In genomic region chr6:34234667-34235604, GRCh38 we compare ENCODE assay signal across 8 cellular contexts. TPM values are rescaled to one million over a fixed set of nuclear protein-coding genes. Genes with fewer than 3 reads are reported as not detected.
A peak's percentile ranks its signal among the peaks of the same experiment; 100 is the strongest.
DNase-seq lines count a peak whose midpoint lies in the region; ATAC-seq and TF ChIP-seq lines count a peak whose summit lies in the region.

No MANE protein-coding gene starts in this region.

- BruUV-seq in MCF 10A (replicated peaks; lab: Mats Ljungman, UMichigan): no TSS peak
- BruUV-seq in mammary epithelial cell (replicated peaks; lab: Mats Ljungman, UMichigan): no TSS peak

- H3K9ac ChIP-seq in mammary epithelial cell (ENCODE audit: insufficient read depth, low read length): no peak overlapping the region
- H3K9ac ChIP-seq in mucosa of stomach (ENCODE audit: low read length): peak overlapping the region; percentile 95

- no peak overlapping the region for H3K4me3 Mint-ChIP-seq in MCF 10A (ENCODE audit: unreplicated experiment)

- H3K4me3 ChIP-seq in breast epithelium (peak overlapping the region; percentile 66 to 78 (median 73)), mammary epithelial cell (replicated peaks in 1 of 3; ENCODE audit: insufficient read depth in 1 of 3, low read depth in 2 of 3, low read length in 3 of 3) (no peak overlapping the region), mucosa of stomach (ENCODE audit: low read length) (no peak overlapping the region), upper lobe of left lung (peak overlapping the region in 3 of 4 donors; percentile 57 to 86 (median 75))

- TF ChIP-seq POLR2A in breast epithelium (IDR thresholded peaks at IDR 0.05) (no peak), upper lobe of left lung (IDR thresholded peaks at IDR 0.05) (no peak)

- H3K27me3 ChIP-seq in breast epithelium (no peaks in the 10 kb centered on the region), mammary epithelial cell (ENCODE audit: insufficient read depth, low read length) (no peaks in the 10 kb centered on the region), mucosa of stomach (ENCODE audit: control insufficient read depth, insufficient read depth, low read length) (no peaks in the 10 kb centered on the region), upper lobe of left lung (no peaks in the 10 kb centered on the region)

- peaks cover 16% of the 10 kb centered on the region for H3K4me1 Mint-ChIP-seq in MCF 10A (ENCODE audit: insufficient read depth, unreplicated experiment)

- in situ Hi-C loops in mammary epithelial cell (cut with MboI; ENCODE audit: low sequenced_read_pairs in 2 of 2): no loop called here

- dilution Hi-C loops in mammary epithelial cell (cut with HindIII; ENCODE audit: low sequenced_read_pairs): no loop called here

- H2AFZ ChIP-seq in mammary epithelial cell (ENCODE audit: low read depth, low read length): peak overlapping the region; percentile 27

- no peak for ATAC-seq in upper lobe of left lung (ENCODE audit: low FRiP score in 2 of 2)
- no peak for ATAC-seq in GM18519 (IDR thresholded peaks at IDR 0.05; ENCODE audit: low FRiP score, unreplicated experiment)

- no peaks in the 10 kb centered on the region for H3K27me3 Mint-ChIP-seq in MCF 10A (ENCODE audit: insufficient read depth, unreplicated experiment)

- POLR2A ChIA-PET in MCF 10A (lab: Yijun Ruan, JAX): no interaction called here

- no peak overlapping the region for H3K4me2 ChIP-seq in mammary epithelial cell (ENCODE audit: insufficient read depth, low read depth, low read length)

- no peak overlapping the region for H3K27ac Mint-ChIP-seq in MCF 10A (ENCODE audit: low read depth, unreplicated experiment)

- CTCF ChIA-PET in MCF 10A (lab: Yijun Ruan, JAX): no interaction called here
- CTCF ChIA-PET in mammary epithelial cell (lab: Charles Lee; ENCODE audit: low non-redundant PET): no interaction called here

- H4K20me1 ChIP-seq in mammary epithelial cell (ENCODE audit: insufficient read depth, low read length): no peaks in the 10 kb centered on the region

- intact Hi-C loops in breast epithelium (cut with DNase I; ENCODE audit: low total_unique reads): no loop called here
- intact Hi-C loops in MCF 10A (cut with micrococcal nuclease): no loop called here
- intact Hi-C loops in mammary epithelial cell (cut with micrococcal nuclease): no loop called here

- no peaks in the 10 kb centered on the region for H3K36me3 Mint-ChIP-seq in MCF 10A (ENCODE audit: insufficient read depth, unreplicated experiment)

- H3K36me3 ChIP-seq in breast epithelium: no peaks in the 10 kb centered on the region
- no peaks in the 10 kb centered on the region for H3K36me3 ChIP-seq in mammary epithelial cell (ENCODE audit: insufficient read depth, low read length)
- no peaks in the 10 kb centered on the region for H3K36me3 ChIP-seq in mucosa of stomach (ENCODE audit: control insufficient read depth, insufficient read depth, low read length)
- H3K36me3 ChIP-seq in upper lobe of left lung: no peaks in the 10 kb centered on the region

- no peaks in the 10 kb centered on the region for H3K9me3 ChIP-seq in breast epithelium
- H3K9me3 ChIP-seq in mammary epithelial cell (replicated peaks; ENCODE audit: insufficient read depth, low read length): no peaks in the 10 kb centered on the region
- H3K9me3 ChIP-seq in mucosa of stomach (ENCODE audit: control insufficient read depth, low read length): no peaks in the 10 kb centered on the region
- no peaks in the 10 kb centered on the region for H3K9me3 ChIP-seq in upper lobe of left lung

- peaks cover 26% of the 10 kb centered on the region for H3K79me2 ChIP-seq in mammary epithelial cell (ENCODE audit: insufficient read depth, low read length)

- H3K27ac ChIP-seq in breast epithelium (peak overlapping the region; percentile 89 to 94), mammary epithelial cell (ENCODE audit: insufficient read depth, low read depth, low read length) (no peak overlapping the region), upper lobe of left lung (peak overlapping the region; percentile 88 to 94 (median 94))

- WGBS in mammary epithelial cell (ENCODE audit: low coverage, missing lambda C conversion rate): 87% methylated on average over 8 of the region's 85 CpGs
- 59 to 90% methylated on average over 38 to 71 of the region's 85 CpGs for WGBS in upper lobe of left lung, 2 donors

- H3K9me3 Mint-ChIP-seq in MCF 10A (ENCODE audit: unreplicated experiment): no peaks in the 10 kb centered on the region

- DNase-seq in breast epithelium (ENCODE audit: low spot score in 2 of 2) (no peak), MCF 10A (ENCODE audit: unreplicated experiment) (no peak), mammary epithelial cell (no peak), upper lobe of left lung (peak in 1 of 2 donors; percentile 89), DMS79 (lab: John Stamatoyannopoulos, UW) (no peak), NCI-H2196 (lab: John Stamatoyannopoulos, UW; ENCODE audit: unreplicated experiment) (no peak)

- no peaks in the 10 kb centered on the region for H3K4me1 ChIP-seq in breast epithelium
- peaks cover 32% of the 10 kb centered on the region for H3K4me1 ChIP-seq in mammary epithelial cell (ENCODE audit: insufficient read depth, low read length)
- peaks cover 22% of the 10 kb centered on the region for H3K4me1 ChIP-seq in mucosa of stomach (ENCODE audit: control insufficient read depth, insufficient read depth, low read length)
- peaks cover 16 to 32% (median 20%) of the 10 kb centered on the region in 4 donors for H3K4me1 ChIP-seq in upper lobe of left lung

- no peak for TF ChIP-seq EP300 in upper lobe of left lung (IDR thresholded peaks at IDR 0.05)

- no peak for TF ChIP-seq CTCF in breast epithelium (IDR thresholded peaks at IDR 0.05)
- TF ChIP-seq CTCF in MCF 10A (IDR thresholded peaks at IDR 0.05; ENCODE audit: unreplicated experiment): no peak
- no peak for TF ChIP-seq CTCF in mammary epithelial cell (conservative IDR thresholded peaks at IDR 0.05 in 1 of 2, IDR thresholded peaks at IDR 0.05 in 1 of 2; ENCODE audit: extremely low read depth in 1 of 2, insufficient read depth in 1 of 2, low read depth in 1 of 2, low read length in 2 of 2)
- TF ChIP-seq CTCF in upper lobe of left lung (IDR thresholded peaks at IDR 0.05): no peak

RNA-seq across cellular contexts. Expression of gene HMGA1, which starts 1.7 kb away (rescaled TPM):
- 10 to 100 TPM; 10.9 to 20.9 (median 12.8) TPM for total RNA-seq in breast epithelium
- total RNA-seq in MCF 10A (2022): 154 and 202 TPM in 2 replicates
- total RNA-seq in mammary epithelial cell: 100 to 1,000 TPM in 1 of 2 donors, 10 to 100 TPM in 1; 21.2 to 314 TPM
- 151 TPM for polyA plus RNA-seq in mammary epithelial cell
- 338 TPM for polyA minus RNA-seq in mammary epithelial cell
- 10 to 100 TPM; 19.9 to 91.5 (median 58.9) TPM for total RNA-seq in upper lobe of left lung

RNA-seq across cellular contexts. Expression of gene SMIM29, which starts 13.9 kb away (rescaled TPM):
- total RNA-seq in breast epithelium (10 to 100 TPM; 22.0 to 25.3 (median 22.8) TPM), MCF 10A (2022) (12.0 and 25.7 TPM in 2 replicates), mammary epithelial cell (10 to 100 TPM; 20.3 to 40.6 TPM), upper lobe of left lung (10 to 100 TPM; 12.6 to 42.2 (median 34.9) TPM)
- polyA plus RNA-seq in mammary epithelial cell: 48.6 TPM
- 29.8 TPM for polyA minus RNA-seq in mammary epithelial cell

Comparison
In these comparisons a context has a peak if more than half of its experiments do, and no peak if none do; other contexts are left out.
1. H3K4me3 ChIP-seq: peak in breast epithelium (3 of 3) and upper lobe of left lung (3 of 4); none in mammary epithelial cell (0 of 3) and mucosa of stomach (single experiment).